In the genomic region with DNA sequence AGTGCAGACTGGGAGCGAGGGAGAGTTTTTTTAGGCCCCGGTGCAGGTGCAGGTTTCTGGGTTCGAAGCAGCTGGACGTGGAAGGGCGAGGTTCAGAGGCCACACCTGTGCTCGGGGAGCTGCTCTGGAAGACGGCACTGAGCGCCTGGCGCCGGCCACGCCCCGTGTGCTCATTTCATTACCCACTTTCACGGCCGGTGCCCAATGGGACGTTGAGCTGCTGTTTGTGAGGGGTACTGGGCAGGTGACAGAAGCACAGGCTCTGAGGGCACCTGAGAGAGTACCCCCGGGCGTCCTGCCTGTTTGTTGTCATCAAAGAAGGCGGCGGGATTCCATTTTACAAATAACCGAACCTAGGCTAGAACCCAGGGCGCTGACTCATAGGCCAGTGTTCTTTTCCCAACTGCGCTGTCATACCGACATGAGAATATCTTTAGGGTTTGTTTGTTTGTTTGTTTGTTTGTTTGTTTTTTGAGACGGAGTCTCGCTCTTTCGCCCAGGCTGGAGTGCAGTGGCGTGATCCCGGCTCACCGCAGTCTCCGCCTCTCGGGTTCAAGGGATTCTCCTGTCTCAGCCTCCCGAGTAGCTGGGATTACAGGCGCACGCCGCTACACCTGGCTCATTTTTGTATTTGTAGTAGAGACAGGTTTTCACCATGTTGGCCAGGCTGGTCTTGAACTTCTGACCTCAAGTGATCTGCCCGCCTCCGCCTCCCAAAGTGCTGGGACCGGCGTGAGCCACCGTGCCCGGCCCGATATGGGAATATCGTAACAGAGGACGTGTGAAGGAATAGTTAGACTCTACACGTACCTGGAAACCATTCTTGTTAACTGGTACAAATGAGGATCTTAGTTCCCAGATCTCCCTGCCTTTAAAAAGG, we compare ENCODE assay signal across 7 cellular contexts. TPM values are rescaled to one million over a fixed set of nuclear protein-coding genes. Genes with fewer than 3 reads are reported as not detected.
A peak's percentile ranks its signal among the peaks of the same experiment; 100 is the strongest.
DNase-seq lines count a peak whose midpoint lies in the region; ATAC-seq and TF ChIP-seq lines count a peak whose summit lies in the region.

No MANE protein-coding gene starts in this region.

- 0 out of 2 replicates have a peak, but pooled peaks cover 5% of the 10 kb centered on the region for H4K20me1 ChIP-seq in OCI-LY7 (ENCODE audit: insufficient read depth, low read length)

- peaks cover 46% of the 10 kb centered on the region for H3K79me2 ChIP-seq in OCI-LY7 (ENCODE audit: insufficient read depth, low read depth, low read length)

- CTCF ChIA-PET in OCI-LY7 (lab: Charles Lee; ENCODE audit: unreplicated experiment) = no interaction called here

- H3K36me3 Mint-ChIP-seq in activated naive CD8-positive, alpha-beta T cell treated with anti-CD3 and anti-CD28 coated beads, Interleukin-2, amount 50 U/mL, for 24 hours (ENCODE audit: low read depth) = peaks cover 2% of the 10 kb centered on the region

- H3K4me2 ChIP-seq in OCI-LY7 (ENCODE audit: low read length) = peak overlapping the region; percentile 75

- peaks cover 24% of the 10 kb centered on the region; the same call in 1 of the 2 replicates for H3K9me3 ChIP-seq in OCI-LY7 (ENCODE audit: low read length)
- H3K9me3 ChIP-seq in iPS-18c (ENCODE audit: control insufficient read depth, insufficient read depth, low read length) = no peaks in the 10 kb centered on the region

- H3K4me1 Mint-ChIP-seq in activated naive CD8-positive, alpha-beta T cell treated with anti-CD3 and anti-CD28 coated beads, Interleukin-2, amount 50 U/mL, for 24 hours = peaks cover 16% of the 10 kb centered on the region

- H3K27ac ChIP-seq in OCI-LY7 (ENCODE audit: low read depth, low read length, poor library complexity, severe bottlenecking) = peak overlapping the region; percentile 62

- H3K9me2 ChIP-seq in OCI-LY7 (ENCODE audit: insufficient read depth, low read length) = no peaks in the 10 kb centered on the region

- peaks cover 8% of the 10 kb centered on the region for H3K9me3 Mint-ChIP-seq in activated naive CD8-positive, alpha-beta T cell treated with anti-CD3 and anti-CD28 coated beads, Interleukin-2, amount 50 U/mL, for 24 hours

- peaks cover 36% of the 10 kb centered on the region for H3K4me1 ChIP-seq in OCI-LY7 (ENCODE audit: insufficient read depth, low read length, poor library complexity, severe bottlenecking)

- POLR2A ChIA-PET in OCI-LY7 (lab: Charles Lee) = interaction anchor here (0.7 kb wide), 2 partner anchors 17 to 87 kb away, joined by 3 to 4 read pairs; no protein-coding TSS in a partner anchor

- intact Hi-C loops in OCI-LY7 (cut with micrococcal nuclease; ENCODE audit: unreplicated experiment) = loop anchor here (2.0 kb wide), 1 partner anchor 55 kb away; no protein-coding TSS in a partner anchor

- TF ChIP-seq CTCF in OCI-LY7 (conservative IDR thresholded peaks at IDR 0.05; ENCODE audit: low read length) = no peak

- H3K4me3 Mint-ChIP-seq in activated naive CD8-positive, alpha-beta T cell treated with anti-CD3 and anti-CD28 coated beads, Interleukin-2, amount 50 U/mL, for 24 hours = peak overlapping the region; percentile 90

- H2AFZ ChIP-seq in OCI-LY7 (ENCODE audit: low read length) = peak overlapping the region; percentile 67; the same call in 1 of the 2 replicates

- peaks cover 11% of the 10 kb centered on the region for H3K36me3 ChIP-seq in OCI-LY7 (ENCODE audit: insufficient read depth, low read length)

- peak; percentile 46 for ATAC-seq in GM18867 (IDR thresholded peaks at IDR 0.05; ENCODE audit: unreplicated experiment)
- ATAC-seq in HG02973 (IDR thresholded peaks at IDR 0.05; ENCODE audit: unreplicated experiment) = peak; percentile 32
- ATAC-seq in activated naive CD8-positive, alpha-beta T cell treated with anti-CD3 and anti-CD28 coated beads, Interleukin-2, amount 50 U/mL, for 24 hours = peak; percentile 33

- no TSS peak for BruUV-seq in OCI-LY7 (replicated peaks; lab: Mats Ljungman, UMichigan)

- no peaks in the 10 kb centered on the region for H3K27me3 Mint-ChIP-seq in activated naive CD8-positive, alpha-beta T cell treated with anti-CD3 and anti-CD28 coated beads, Interleukin-2, amount 50 U/mL, for 24 hours

- peak overlapping the region; percentile 54 for H3K27ac Mint-ChIP-seq in activated naive CD8-positive, alpha-beta T cell treated with anti-CD3 and anti-CD28 coated beads, Interleukin-2, amount 50 U/mL, for 24 hours

- DNase-seq in OCI-LY7 (ENCODE audit: low spot score) = peak; percentile 81
- peak; percentile 46 for DNase-seq in activated naive CD8-positive, alpha-beta T cell treated with anti-CD3 and anti-CD28 coated beads, Interleukin-2, amount 50 U/mL, for 24 hours
- DNase-seq in stimulated activated CD4-positive, alpha-beta T cell treated with anti-CD3 and anti-CD28 coated beads, Interleukin-12 subunit alpha, Interleukin-12 subunit beta, amount 100 ng/mL, for 48 hours (ENCODE audit: low read depth in 2 of 3, low spot score in 1 of 3) = peak; percentile 4 to 42 (median 25)
- no peak for DNase-seq in occipital lobe (lab: John Stamatoyannopoulos, UW)

- H3K4me3 ChIP-seq in OCI-LY7 (ENCODE audit: low read depth, low read length, poor library complexity, severe bottlenecking) = peak overlapping the region; percentile 86
- H3K4me3 ChIP-seq in iPS-18c (ENCODE audit: insufficient read depth, low read depth, low read length) = peak overlapping the region; percentile 86

RNA-seq across cellular contexts. Expression of gene SPTBN2, which starts 16.6 kb away (rescaled TPM):
- 22.7 and 25.2 TPM in 2 replicates for total RNA-seq in OCI-LY7 (2014; rRNA removed; shearing (Covaris generic))
- total RNA-seq in OCI-LY7 (2022) = 13.0 and 16.2 TPM in 2 replicates
- total RNA-seq in occipital lobe = 105 TPM
